ENCODE assay signal across 9 cellular contexts in the genomic region with DNA sequence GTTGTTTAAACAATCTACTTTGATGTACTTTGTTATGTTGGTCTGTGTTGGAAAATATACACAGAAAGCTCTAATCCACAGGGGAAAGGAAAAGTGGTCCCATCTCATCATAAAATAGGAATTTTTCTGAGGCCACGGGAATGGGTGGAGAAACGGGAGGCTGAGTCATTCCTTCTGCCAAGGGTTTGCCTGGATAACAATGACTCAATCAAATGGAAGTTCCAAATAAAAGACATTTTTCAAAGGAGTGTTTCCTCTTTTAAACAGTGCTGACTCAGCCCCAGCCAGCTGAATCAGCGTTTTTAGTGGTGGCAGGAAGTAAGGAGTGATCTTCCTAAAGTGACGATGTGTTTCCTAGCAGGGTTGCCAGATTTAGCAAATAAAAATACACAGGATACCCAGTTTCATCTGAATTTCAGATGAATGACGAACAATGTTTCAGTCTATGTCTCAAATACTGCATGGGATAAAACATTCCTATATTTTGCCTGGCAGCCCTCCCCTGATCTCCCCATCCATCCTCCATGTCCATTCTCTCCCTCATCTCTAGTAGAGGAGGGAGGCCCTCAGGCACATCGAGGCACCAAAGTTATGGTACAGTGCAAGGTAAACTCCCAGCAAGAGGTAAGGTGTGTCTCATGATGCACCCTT.
DNase-seq lines count a peak whose midpoint lies in the region; ATAC-seq, FAIRE-seq and TF ChIP-seq lines count a peak whose summit lies in the region.
"Had no signal": no experiment of that assay in that cellular context is flagged by ENCODE, and none has a peak within 500 bp of the region (broad histone marks: within the 10 kb centered on the region; RNA-seq: fewer than 3 reads in every experiment).

No MANE protein-coding gene starts in this region.

- peaks cover 5% of the 10 kb centered on the region for H3K36me3 Mint-ChIP-seq in CD4-positive, alpha-beta T cell (ENCODE audit: low read depth)
- no peaks in the 10 kb centered on the region for H3K36me3 Mint-ChIP-seq in type B pancreatic cell

- no peaks in the 10 kb centered on the region for H3K9me3 ChIP-seq in CD4-positive, alpha-beta T cell (ENCODE audit: control insufficient read depth, low read length)

- POLR2A ChIA-PET in CD4-positive, alpha-beta T cell (lab: Charles Lee), result interaction anchor here (1.8 kb wide), 1 partner anchor 9 kb away, joined by 5 read pairs; no protein-coding TSS in a partner anchor

- H3K27ac Mint-ChIP-seq in CD4-positive, alpha-beta T cell, result peak overlapping the region; percentile 95
- peak overlapping the region; percentile 24 for H3K27ac Mint-ChIP-seq in type B pancreatic cell

- H3K4me3 ChIP-seq in LNCaP clone FGC (ENCODE audit: low read depth, low read length) (no peak overlapping the region), bronchial epithelial cell (ENCODE audit: low read depth, low read length) (no peak overlapping the region)

- CTCF ChIA-PET in CD4-positive, alpha-beta T cell (lab: Charles Lee), result no interaction called here

- no peak for ATAC-seq in CD4-positive, alpha-beta T cell (ENCODE audit: poor library complexity)

- no peak for FAIRE-seq in bronchial epithelial cell (lab: Jason Lieb, UNC)
- FAIRE-seq: frontal cortex had no signal

- H3K36me3 ChIP-seq in bronchial epithelial cell (ENCODE audit: control insufficient read depth, insufficient read depth, low read length), result no peaks in the 10 kb centered on the region

- H3K4me1 Mint-ChIP-seq in CD4-positive, alpha-beta T cell (ENCODE audit: low read depth), result peaks cover 92% of the 10 kb centered on the region
- peaks cover 58% of the 10 kb centered on the region for H3K4me1 Mint-ChIP-seq in type B pancreatic cell (ENCODE audit: unreplicated experiment)

- intact Hi-C loops in CD4-positive, alpha-beta T cell (cut with DNase I, micrococcal nuclease), result loop anchor here (2.0 to 10.0 kb wide), 4 partner anchors 19 to 1009 kb away; partner anchors contain the start of gene FBXW7 (in 1 of the 2)

- H3K4me3 Mint-ChIP-seq in CD4-positive, alpha-beta T cell, result peak overlapping the region; percentile 65
- no peak overlapping the region for H3K4me3 Mint-ChIP-seq in type B pancreatic cell

- no peak for TF ChIP-seq CTCF in CD4-positive, alpha-beta T cell (IDR thresholded peaks at IDR 0.05)
- no peak for TF ChIP-seq CTCF in LNCaP clone FGC (IDR thresholded peaks at IDR 0.05; ENCODE audit: control insufficient read depth, extremely low read depth, insufficient read depth)
- TF ChIP-seq CTCF in bronchial epithelial cell (IDR thresholded peaks at IDR 0.05; ENCODE audit: insufficient read depth, low read length, severe bottlenecking), result no peak
- no peak for TF ChIP-seq CTCF in type B pancreatic cell (conservative IDR thresholded peaks at IDR 0.05)

- no peaks in the 10 kb centered on the region for H3K27me3 ChIP-seq in CD4-positive, alpha-beta T cell (ENCODE audit: control insufficient read depth, insufficient read depth, low read length)
- no peaks in the 10 kb centered on the region for H3K27me3 ChIP-seq in bronchial epithelial cell (ENCODE audit: control insufficient read depth, insufficient read depth, low read length)

- no peak for DNase-seq in CD4-positive, alpha-beta T cell
- DNase-seq in LNCaP clone FGC (ENCODE audit: low read depth), result peak; percentile 18
- DNase-seq in bronchial epithelial cell (ENCODE audit: low read depth), result peak; percentile 98
- DNase-seq in left kidney (ENCODE audit: low read depth, low spot score), result peak; percentile 59
- no peak for DNase-seq in type B pancreatic cell (ENCODE audit: extremely low spot score, unreplicated experiment)
- no peak for DNase-seq in NCI-H1417 (lab: John Stamatoyannopoulos, UW)
- DNase-seq in HuH-7.5 (ENCODE audit: low spot score), result no peak
- DNase-seq in OCI-M2 (lab: John Stamatoyannopoulos, UW; ENCODE audit: unreplicated experiment), result no peak

- peaks cover 2% of the 10 kb centered on the region for H3K9me3 Mint-ChIP-seq in CD4-positive, alpha-beta T cell
- H3K9me3 Mint-ChIP-seq in type B pancreatic cell, result no peaks in the 10 kb centered on the region

- H3K27ac ChIP-seq in CD4-positive, alpha-beta T cell (ENCODE audit: low read depth, low read length), result no peak overlapping the region

- H3K27me3 Mint-ChIP-seq in CD4-positive, alpha-beta T cell, result no peaks in the 10 kb centered on the region
- peaks cover 4% of the 10 kb centered on the region for H3K27me3 Mint-ChIP-seq in type B pancreatic cell

Comparison
In these comparisons a context has a peak if more than half of its experiments do, and no peak if none do; other contexts are left out.
1. DNase-seq: peak in LNCaP clone FGC (single experiment), bronchial epithelial cell (single experiment) and left kidney (single experiment); none in CD4-positive, alpha-beta T cell (0 of 10), type B pancreatic cell (single experiment), NCI-H1417 (0 of 3), HuH-7.5 (single experiment) and OCI-M2 (single experiment).